Comparison of ENCODE assay signal across 13 cellular contexts in the genomic region with DNA sequence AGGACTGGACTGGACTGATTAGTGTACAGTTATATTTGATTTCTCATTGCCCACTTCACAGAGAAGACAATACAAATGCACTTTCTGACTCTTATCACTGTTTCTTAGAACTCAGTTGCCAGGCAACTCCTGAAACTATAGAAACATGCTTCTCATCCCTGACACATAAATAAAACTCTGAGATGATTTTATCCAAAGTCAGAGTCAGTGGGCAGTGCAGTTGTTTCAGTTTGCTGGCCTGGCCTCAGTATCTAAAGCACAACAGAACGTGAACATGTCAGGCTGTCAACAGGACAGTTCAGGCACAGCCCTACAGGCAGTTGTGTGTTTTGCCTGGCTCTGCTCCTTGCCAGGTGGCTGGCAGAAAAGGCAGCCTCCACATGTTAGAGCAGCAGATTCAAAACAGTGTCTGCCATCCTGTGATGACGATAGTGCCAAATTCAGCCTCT.
DNase-seq lines count a peak whose midpoint lies in the region; ATAC-seq and TF ChIP-seq lines count a peak whose summit lies in the region.
"Had no signal": no experiment of that assay in that cellular context is flagged by ENCODE, and none has a peak within 500 bp of the region (broad histone marks: within the 10 kb centered on the region; RNA-seq: fewer than 3 reads in every experiment).

No MANE protein-coding gene starts in this region.

- H3K36me3 Mint-ChIP-seq in T-helper 17 cell (ENCODE audit: low read depth), result no peaks in the 10 kb centered on the region
- H3K36me3 Mint-ChIP-seq: CD8-positive, alpha-beta T cell had no signal

- no peaks in the 10 kb centered on the region for H3K4me1 Mint-ChIP-seq in T-helper 17 cell
- H3K4me1 Mint-ChIP-seq: activated naive CD8-positive, alpha-beta T cell treated with anti-CD3 and anti-CD28 coated beads, Interleukin-2, amount 50 U/mL, for 24 hours had no signal

- H3K9me3 ChIP-seq in T-helper 17 cell (ENCODE audit: control insufficient read depth, low read length, poor library complexity, severe bottlenecking), result no peaks in the 10 kb centered on the region
- H3K9me3 ChIP-seq: suprapubic skin had no signal

- H3K27ac Mint-ChIP-seq in T-helper 17 cell, result no peak overlapping the region
- H3K27ac Mint-ChIP-seq: activated naive CD8-positive, alpha-beta T cell treated with anti-CD3 and anti-CD28 coated beads, Interleukin-2, amount 50 U/mL, for 24 hours; CD8-positive, alpha-beta T cell had no signal

- H3K4me3 Mint-ChIP-seq in T-helper 17 cell, result peak overlapping the region; percentile 2
- H3K4me3 Mint-ChIP-seq: activated naive CD8-positive, alpha-beta T cell treated with anti-CD3 and anti-CD28 coated beads, Interleukin-2, amount 50 U/mL, for 24 hours; CD8-positive, alpha-beta T cell had no signal

- no peak for ATAC-seq in T-helper 17 cell
- ATAC-seq in GM21576 (IDR thresholded peaks at IDR 0.05; ENCODE audit: unreplicated experiment), result no peak
- ATAC-seq in HG02885 (IDR thresholded peaks at IDR 0.05; ENCODE audit: poor library complexity, unreplicated experiment), result no peak
- ATAC-seq: activated naive CD8-positive, alpha-beta T cell treated with anti-CD3 and anti-CD28 coated beads, Interleukin-2, amount 50 U/mL, for 24 hours; CD8-positive, alpha-beta T cell; esophagus mucosa had no signal

- no peaks in the 10 kb centered on the region for H3K27me3 Mint-ChIP-seq in T-helper 17 cell
- H3K27me3 Mint-ChIP-seq: activated naive CD8-positive, alpha-beta T cell treated with anti-CD3 and anti-CD28 coated beads, Interleukin-2, amount 50 U/mL, for 24 hours had no signal

- DNase-seq in AG08395 (ENCODE audit: low spot score) (peak; percentile 2), T-helper 17 cell (no peak), fibroblast of the conjunctiva (ENCODE audit: low read depth) (peak; percentile 5), middle frontal gyrus (ENCODE audit: extremely low spot score, low spot score) (peak; percentile 29), SKM-1 treated with dmso at 0.1 percent for 144 hours (lab: John Stamatoyannopoulos, UW; ENCODE audit: unreplicated experiment) (no peak), GM20000 (ENCODE audit: low spot score) (no peak)
- DNase-seq: activated naive CD8-positive, alpha-beta T cell treated with anti-CD3 and anti-CD28 coated beads, Interleukin-2, amount 50 U/mL, for 24 hours; CD8-positive, alpha-beta T cell; NCI-H1436 treated with DMSO at 0.1 percent for 48 hours had no signal

- no peak for TF ChIP-seq CTCF in GM20000 (IDR thresholded peaks at IDR 0.05; ENCODE audit: extremely low read depth, missing control alignments)

Comparison
In these comparisons a context has a peak if more than half of its experiments do, and no peak if none do; other contexts are left out.
1. DNase-seq: peak in AG08395 (single experiment), fibroblast of the conjunctiva (single experiment) and middle frontal gyrus (single experiment); none in T-helper 17 cell (0 of 3), SKM-1 treated with dmso at 0.1 percent for 144 hours (single experiment) and GM20000 (single experiment).